In genomic region chr9:91340395-91340794, GRCh38 we compare ENCODE assay signal across 23 cellular contexts. TPM values are rescaled to one million over a fixed set of nuclear protein-coding genes. Genes with fewer than 3 reads are reported as not detected.
DNase-seq lines count a peak whose midpoint lies in the region; ATAC-seq and TF ChIP-seq lines count a peak whose summit lies in the region.
"Had no signal": no experiment of that assay in that cellular context is flagged by ENCODE, and none has a peak within 500 bp of the region (broad histone marks: within the 10 kb centered on the region; RNA-seq: fewer than 3 reads in every experiment).

No MANE protein-coding gene starts in this region.

- H3K27me3 ChIP-seq in Loucy (ENCODE audit: insufficient read depth, low read length, poor library complexity, severe bottlenecking) (no peaks in the 10 kb centered on the region), body of pancreas (no peaks in the 10 kb centered on the region), H9 (ENCODE audit: insufficient read depth, low read length) (no peaks in the 10 kb centered on the region), ascending aorta (no peaks in the 10 kb centered on the region)
- H3K27me3 ChIP-seq: BLaER1 had no signal

- no peak overlapping the region for H2BK120ac ChIP-seq in H9 (ENCODE audit: low read depth, low read length, poor library complexity, severe bottlenecking)

- no peaks in the 10 kb centered on the region for H3K23me2 ChIP-seq in H9 (ENCODE audit: insufficient read length, low read depth, low read length, poor library complexity, severe bottlenecking)

- H4K5ac ChIP-seq in H9 (ENCODE audit: insufficient read length, low read depth, low read length), result no peak overlapping the region

- H2BK20ac ChIP-seq in H9 (ENCODE audit: low read depth, low read length, poor library complexity, severe bottlenecking), result no peak overlapping the region

- intact Hi-C loops in activated CD4-positive, alpha-beta T cell treated with anti-CD3 and anti-CD28 coated beads for 36 hours (cut with DNase I, micrococcal nuclease), result loop anchor here in 1 of 2 experiments (2.0 to 5.0 kb wide), 2 partner anchors 18 to 33 kb away; no protein-coding TSS in a partner anchor
- intact Hi-C loops in body of pancreas (cut with DNase I) (no loop called here), ascending aorta (cut with DNase I) (no loop called here)

- peaks cover 35% of the 10 kb centered on the region for H3K36me3 ChIP-seq in Loucy (ENCODE audit: insufficient read depth, low read length)
- H3K36me3 ChIP-seq in body of pancreas (replicated peaks in 1 of 2; ENCODE audit: insufficient read depth in 1 of 2, low read depth in 2 of 2), result no peaks in the 10 kb centered on the region
- H3K36me3 ChIP-seq in ascending aorta, result peaks cover 10 to 43% of the 10 kb centered on the region in 2 donors

- H3K9me3 Mint-ChIP-seq in activated CD4-positive, alpha-beta T cell treated with anti-CD3 and anti-CD28 coated beads for 36 hours (ENCODE audit: low read depth), result no peaks in the 10 kb centered on the region
- peaks cover 5% of the 10 kb centered on the region for H3K9me3 Mint-ChIP-seq in osteocyte (ENCODE audit: unreplicated experiment)
- H3K9me3 Mint-ChIP-seq in H9, result peaks cover 2 to 6% of the 10 kb centered on the region in 2 experiments; a peak in 2 of 5 replicates

- H2BK15ac ChIP-seq in H9 (ENCODE audit: low read depth, low read length), result no peak overlapping the region

- H3T11ph ChIP-seq in H9 (ENCODE audit: low read length), result no peak overlapping the region

- peaks cover 33% of the 10 kb centered on the region for H3K4me1 Mint-ChIP-seq in activated CD4-positive, alpha-beta T cell treated with anti-CD3 and anti-CD28 coated beads for 36 hours
- H3K4me1 Mint-ChIP-seq in osteocyte (ENCODE audit: unreplicated experiment) (peaks cover 5% of the 10 kb centered on the region), H9 (peaks cover 18 to 23% of the 10 kb centered on the region in 2 experiments)

- no peak overlapping the region for H3K18ac ChIP-seq in H9 (ENCODE audit: insufficient read length, low read depth, low read length)

- H3K9ac ChIP-seq in Loucy (ENCODE audit: low read depth, low read length, poor library complexity, severe bottlenecking) (peak overlapping the region; percentile 11), H9 (ENCODE audit: extremely low read depth, insufficient read length, low read length) (no peak overlapping the region)
- H3K9ac ChIP-seq: BLaER1, KMS-11 had no signal

- no peak overlapping the region for H3K23ac ChIP-seq in H9 (ENCODE audit: insufficient read length, low read depth, low read length)

- H3K56ac ChIP-seq in H9 (ENCODE audit: insufficient read length, low read depth, low read length), result no peak overlapping the region

- ATAC-seq in activated CD4-positive, alpha-beta T cell treated with anti-CD3 and anti-CD28 coated beads for 36 hours, result peak; percentile 34
- ATAC-seq in body of pancreas, result no peak

- no peak overlapping the region for H3K14ac ChIP-seq in H9 (ENCODE audit: insufficient read depth, low read length)

- H3K9me3 ChIP-seq in Loucy (ENCODE audit: insufficient read depth, low read depth, low read length) (no peaks in the 10 kb centered on the region), body of pancreas (no peaks in the 10 kb centered on the region), H9 (ENCODE audit: control insufficient read depth, low read depth, low read length) (no peaks in the 10 kb centered on the region), ascending aorta (no peaks in the 10 kb centered on the region)

- no peak for TF ChIP-seq CTCF in Loucy (conservative IDR thresholded peaks at IDR 0.05; ENCODE audit: low read length)
- no peak for TF ChIP-seq CTCF in body of pancreas (IDR thresholded peaks at IDR 0.05)
- TF ChIP-seq CTCF in osteocyte (IDR thresholded peaks at IDR 0.05), result no peak
- TF ChIP-seq CTCF in H9 (conservative IDR thresholded peaks at IDR 0.05), result no peak
- no peak for TF ChIP-seq CTCF in ascending aorta (IDR thresholded peaks at IDR 0.05)

- peaks cover 64% of the 10 kb centered on the region for H3K36me3 Mint-ChIP-seq in activated CD4-positive, alpha-beta T cell treated with anti-CD3 and anti-CD28 coated beads for 36 hours (ENCODE audit: low read depth)
- H3K36me3 Mint-ChIP-seq in osteocyte (ENCODE audit: unreplicated experiment) (peaks cover 58% of the 10 kb centered on the region), H9 (ENCODE audit: insufficient read depth in 1 of 3, low read depth in 3 of 3) (peaks cover 42 to 49% (median 45%) of the 10 kb centered on the region in 3 experiments; a peak in 6 of 7 replicates)

- POLR2A ChIA-PET in activated CD4-positive, alpha-beta T cell treated with anti-CD3 and anti-CD28 coated beads for 36 hours (lab: Charles Lee), result interaction anchor here (2.0 kb wide), 1 partner anchor 19 kb away, joined by 11 read pairs; no protein-coding TSS in a partner anchor

- peak overlapping the region; percentile 6 for H3K4me2 ChIP-seq in Loucy (ENCODE audit: low read depth, low read length, poor library complexity, severe bottlenecking)
- no peak overlapping the region for H3K4me2 ChIP-seq in H9 (ENCODE audit: insufficient read depth, insufficient read length, low read length)
- H3K4me2 ChIP-seq: BLaER1, KMS-11 had no signal

- CTCF ChIA-PET in activated CD4-positive, alpha-beta T cell treated with anti-CD3 and anti-CD28 coated beads for 36 hours (lab: Charles Lee), result interaction anchor here (0.8 to 1.4 kb wide), 5 partner anchors 11 to 307 kb away, joined by 3 read pairs; no protein-coding TSS in a partner anchor

- H4K8ac ChIP-seq in H9 (replicated peaks; ENCODE audit: insufficient read length, low read depth, low read length), result no peak overlapping the region

- H2AFZ ChIP-seq in Loucy (ENCODE audit: low read length), result no peak overlapping the region
- H2AFZ ChIP-seq in H9 (ENCODE audit: low read length), result no peak overlapping the region

- no peak for DNase-seq in activated CD4-positive, alpha-beta T cell treated with anti-CD3 and anti-CD28 coated beads for 36 hours
- no peak for DNase-seq in activated CD4-positive, alpha-beta T cell treated with anti-CD3 and anti-CD28 coated beads for 1 hour
- DNase-seq in body of pancreas, result no peak
- no peak for DNase-seq in osteocyte (ENCODE audit: extremely low spot score, unreplicated experiment)
- no peak for DNase-seq in NCI-H526 (lab: John Stamatoyannopoulos, UW)
- no peak for DNase-seq in H9
- DNase-seq in ascending aorta (ENCODE audit: low spot score in 2 of 2), result no peak
- DNase-seq: ACHN; CD4-positive, alpha-beta T cell; COR-L47; DMS 273 treated with DMSO at 0.1 percent for 48 hours; DMS79 treated with DMSO at 0.1 percent for 48 hours; IMR-90; NCI-H1105 treated with DMSO at 0.1 percent for 48 hours; NCI-H2029 treated with DMSO at 0.1 percent for 48 hours; NCI-H2171; NCI-H345; NCI-H524 treated with DMSO at 0.1 percent for 48 hours; OCI-M1 had no signal

- H3K27ac Mint-ChIP-seq in activated CD4-positive, alpha-beta T cell treated with anti-CD3 and anti-CD28 coated beads for 36 hours, result peak overlapping the region; percentile 67
- peak overlapping the region; percentile 8 for H3K27ac Mint-ChIP-seq in osteocyte (ENCODE audit: unreplicated experiment)
- peak overlapping the region in 1 of 3 experiments; percentile 35; a peak in 1 of 7 replicates for H3K27ac Mint-ChIP-seq in H9
- H3K27ac Mint-ChIP-seq: CD4-positive, alpha-beta T cell had no signal

- H2AK5ac ChIP-seq in H9 (ENCODE audit: insufficient read length, low read length), result no peak overlapping the region

- no peak for TF ChIP-seq POLR2A in body of pancreas (IDR thresholded peaks at IDR 0.05)

- H3K79me2 ChIP-seq in Loucy (ENCODE audit: insufficient read depth, low read length), result peaks cover 29% of the 10 kb centered on the region
- 0 out of 2 replicates have a peak, but pooled peaks cover 2% of the 10 kb centered on the region for H3K79me2 ChIP-seq in H9 (ENCODE audit: insufficient read depth, low read length)

- H3K9me2 ChIP-seq in Loucy (replicated peaks; ENCODE audit: low read depth, low read length), result no peaks in the 10 kb centered on the region

- no peak overlapping the region for H2BK5ac ChIP-seq in H9 (ENCODE audit: insufficient read length, low read length)

- no peak overlapping the region for H3K4me3 Mint-ChIP-seq in activated CD4-positive, alpha-beta T cell treated with anti-CD3 and anti-CD28 coated beads for 36 hours
- H3K4me3 Mint-ChIP-seq in osteocyte (ENCODE audit: unreplicated experiment) (no peak overlapping the region), H9 (no peak overlapping the region)
- H3K4me3 Mint-ChIP-seq: CD4-positive, alpha-beta T cell had no signal

- H3K27ac ChIP-seq in body of pancreas (peak overlapping the region in 3 of 4 donors; percentile 38 to 76 (median 63)), H9 (ENCODE audit: insufficient read length, low read depth, low read length) (no peak overlapping the region), ascending aorta (peak overlapping the region in 1 of 2 donors; percentile 5)
- H3K27ac ChIP-seq: 22Rv1, BLaER1, KMS-11 had no signal

- no peak overlapping the region for H3K4me3 ChIP-seq in Loucy (ENCODE audit: low read length, poor library complexity, severe bottlenecking)
- H3K4me3 ChIP-seq in body of pancreas, result no peak overlapping the region
- H3K4me3 ChIP-seq in ascending aorta, result no peak overlapping the region
- H3K4me3 ChIP-seq: BLaER1 had no signal

- no peak overlapping the region for H3K4ac ChIP-seq in H9 (ENCODE audit: low read depth, low read length)

- H3K27me3 Mint-ChIP-seq in activated CD4-positive, alpha-beta T cell treated with anti-CD3 and anti-CD28 coated beads for 36 hours, result no peaks in the 10 kb centered on the region
- H3K27me3 Mint-ChIP-seq in osteocyte (ENCODE audit: unreplicated experiment) (no peaks in the 10 kb centered on the region), H9 (ENCODE audit: low read depth) (no peaks in the 10 kb centered on the region)
- H3K27me3 Mint-ChIP-seq: CD4-positive, alpha-beta T cell had no signal

- peaks cover 54% of the 10 kb centered on the region for H3K4me1 ChIP-seq in Loucy (ENCODE audit: insufficient read depth, low read length, poor library complexity, severe bottlenecking)
- peaks cover 20% of the 10 kb centered on the region for H3K4me1 ChIP-seq in body of pancreas
- peaks cover 5% of the 10 kb centered on the region for H3K4me1 ChIP-seq in H9 (ENCODE audit: insufficient read depth, low read length)
- H3K4me1 ChIP-seq in ascending aorta, result no peaks in the 10 kb centered on the region
- H3K4me1 ChIP-seq: BLaER1 had no signal

- H4K91ac ChIP-seq in H9 (ENCODE audit: insufficient read length, low read depth, low read length), result no peak overlapping the region

- H4K20me1 ChIP-seq in Loucy (ENCODE audit: insufficient read depth, low read length, poor library complexity, severe bottlenecking) (no peaks in the 10 kb centered on the region), H9 (ENCODE audit: control insufficient read depth, insufficient read depth, insufficient read length) (no peaks in the 10 kb centered on the region)
- H4K20me1 ChIP-seq: BLaER1 had no signal

- H3K79me1 ChIP-seq in H9 (ENCODE audit: insufficient read depth, low read depth, low read length, poor library complexity, severe bottlenecking), result peaks cover 3% of the 10 kb centered on the region

- no peak overlapping the region for H2BK12ac ChIP-seq in H9 (ENCODE audit: insufficient read length, low read depth, low read length)

- 88 to 100% methylated on average over 1 of the region's 1 CpG for WGBS in body of pancreas, 2 donors
- no CpG with 5 or more reads among the region's 1 CpG for WGBS in H9 (ENCODE audit: extremely low coverage, insufficient read length, low lambda C conversion rate)

- no peaks in the 10 kb centered on the region for H3F3A ChIP-seq in Loucy (ENCODE audit: low read depth)

RNA-seq across cellular contexts. Expression of gene AUH, which starts 21.3 kb away (rescaled TPM):
- total RNA-seq in activated CD4-positive, alpha-beta T cell treated with anti-CD3 and anti-CD28 coated beads for 36 hours, result 10 to 100 TPM; 30.4 to 30.8 TPM
- total RNA-seq in body of pancreas, result 10 to 100 TPM; 47.7 to 75.8 TPM
- total RNA-seq in osteocyte, result 14.6 and 14.8 TPM in 2 replicates
- total RNA-seq in H9 (2021), result 20.2 and 21.7 TPM in 2 replicates
- total RNA-seq in ascending aorta, result 46.2 TPM
